In the genomic region with DNA sequence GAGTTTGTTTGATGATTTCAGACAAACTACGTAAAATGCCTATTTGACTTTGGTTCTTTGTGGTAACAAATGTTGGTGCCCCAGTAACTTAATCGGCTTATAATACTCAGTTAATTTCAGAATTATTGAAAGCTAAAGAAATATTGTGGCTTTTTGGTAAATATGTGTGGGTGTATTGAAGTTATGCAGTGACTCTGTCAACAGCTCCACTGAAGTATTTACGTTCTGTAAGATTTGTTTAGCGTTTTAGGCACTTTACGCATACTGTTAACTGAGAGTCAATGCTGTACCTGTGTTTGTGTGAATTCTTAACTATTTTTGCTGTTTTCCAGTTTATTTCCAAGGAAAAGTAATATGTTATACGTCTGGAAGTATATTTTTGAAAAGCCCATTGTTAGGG, we compare ENCODE assay signal across 9 cellular contexts. TPM values are rescaled to one million over a fixed set of nuclear protein-coding genes. Genes with fewer than 3 reads are reported as not detected.
DNase-seq lines count a peak whose midpoint lies in the region; ATAC-seq, FAIRE-seq and TF ChIP-seq lines count a peak whose summit lies in the region.
"Had no signal": no experiment of that assay in that cellular context is flagged by ENCODE, and none has a peak within 500 bp of the region (broad histone marks: within the 10 kb centered on the region; RNA-seq: fewer than 3 reads in every experiment).

No MANE protein-coding gene starts in this region.

- TF ChIP-seq RAD21 in liver (IDR thresholded peaks at IDR 0.05) = no peak

- no peak for TF ChIP-seq CTCF in astrocyte (IDR thresholded peaks at IDR 0.05; ENCODE audit: insufficient read depth, low read depth, low read length)
- TF ChIP-seq CTCF in liver (IDR thresholded peaks at IDR 0.05; ENCODE audit: low read depth, low read length, missing input control) = no peak
- no peak for TF ChIP-seq CTCF in transverse colon (IDR thresholded peaks at IDR 0.05)

- WGBS in liver = 9% methylated on average over 6 of the region's 6 CpGs
- WGBS in transverse colon (ENCODE audit: low coverage in 1 of 2), 2 donors = 11 to 23% methylated on average over 6 of the region's 6 CpGs

- H3K36me3 ChIP-seq in astrocyte (ENCODE audit: insufficient read depth, low read length) (no peaks in the 10 kb centered on the region), liver (ENCODE audit: control insufficient read depth in 4 of 4, insufficient read depth in 3 of 4, low read depth in 1 of 4, low read length in 3 of 4) (no peaks in the 10 kb centered on the region), transverse colon (no peaks in the 10 kb centered on the region)

- DNase-seq in activated naive CD4-positive, alpha-beta T cell treated with anti-CD3 and anti-CD28 coated beads, Interleukin-2, amount 10 ng/mL, durations not matched to agents 7 days and 5 days = no peak
- no peak for DNase-seq in activated naive CD4-positive, alpha-beta T cell treated with Interleukin-2 at 50 U/mL for 16 hours
- no peak for DNase-seq in astrocyte (ENCODE audit: low read depth)
- DNase-seq in transverse colon = no peak
- no peak for DNase-seq in HUDEP-2 (lab: John Stamatoyannopoulos, UW; ENCODE audit: unreplicated experiment in 76 of 76)
- DNase-seq: EL had no signal

- peak overlapping the region; percentile 95 for H3K4me2 ChIP-seq in astrocyte (ENCODE audit: low read length)

- peaks cover 66% of the 10 kb centered on the region for H4K20me1 ChIP-seq in astrocyte (ENCODE audit: insufficient read depth, low read length)

- no peaks in the 10 kb centered on the region for H3K9me3 Mint-ChIP-seq in activated naive CD4-positive, alpha-beta T cell treated with anti-CD3 and anti-CD28 coated beads, Interleukin-2, amount 10 ng/mL, durations not matched to agents 7 days and 5 days
- H3K9me3 Mint-ChIP-seq in astrocyte (ENCODE audit: unreplicated experiment) = no peaks in the 10 kb centered on the region

- peak overlapping the region; percentile 98 for H3K27ac ChIP-seq in astrocyte (ENCODE audit: low read depth, low read length)
- peak overlapping the region; percentile 100 for H3K27ac ChIP-seq in liver (ENCODE audit: low read depth in 1 of 2, low read length in 2 of 2)
- H3K27ac ChIP-seq in transverse colon = peak overlapping the region in 2 of 4 donors; percentile 98 to 100

- peak overlapping the region; percentile 94 for H3K27ac Mint-ChIP-seq in activated naive CD4-positive, alpha-beta T cell treated with anti-CD3 and anti-CD28 coated beads, Interleukin-2, amount 10 ng/mL, durations not matched to agents 7 days and 5 days
- H3K27ac Mint-ChIP-seq in astrocyte (ENCODE audit: unreplicated experiment) = peak overlapping the region; percentile 96

- H3K27me3 Mint-ChIP-seq in activated naive CD4-positive, alpha-beta T cell treated with anti-CD3 and anti-CD28 coated beads, Interleukin-2, amount 10 ng/mL, durations not matched to agents 7 days and 5 days = peaks cover 8% of the 10 kb centered on the region
- no peaks in the 10 kb centered on the region for H3K27me3 Mint-ChIP-seq in astrocyte (ENCODE audit: low read depth, unreplicated experiment)

- H3K4me3 ChIP-seq in astrocyte (ENCODE audit: insufficient read depth, low read depth, low read length) (peak overlapping the region; percentile 96), liver (ENCODE audit: low read depth in 1 of 3, low read length in 3 of 3) (peak overlapping the region; percentile 74 to 98 (median 97)), transverse colon (peak overlapping the region in 3 of 4 donors; percentile 94 to 100 (median 95))

- no peak for FAIRE-seq in astrocyte (lab: Jason Lieb, UNC)

- CTCF ChIA-PET in activated naive CD4-positive, alpha-beta T cell treated with anti-CD3 and anti-CD28 coated beads, Interleukin-2, amount 10 ng/mL, durations not matched to agents 7 days and 5 days (lab: Charles Lee) = interaction anchor here (1.4 kb wide), 1 partner anchor 56 kb away, joined by 3 read pairs; no protein-coding TSS in a partner anchor

- intact Hi-C loops in transverse colon (cut with DNase I; ENCODE audit: low total_unique reads) = no loop called here

- H3K4me1 ChIP-seq in astrocyte (ENCODE audit: insufficient read depth, low read length) (peaks cover 17% of the 10 kb centered on the region), liver (ENCODE audit: control insufficient read depth in 4 of 4, insufficient read depth in 4 of 4, low read length in 3 of 4) (peaks cover 9 to 51% (median 39%) of the 10 kb centered on the region in 4 donors), transverse colon (peaks cover 8 to 56% (median 45%) of the 10 kb centered on the region in 4 donors)

- no peak for TF ChIP-seq EP300 in transverse colon (IDR thresholded peaks at IDR 0.05; ENCODE audit: low read depth)

- H3K27me3 ChIP-seq in astrocyte (ENCODE audit: insufficient read depth, low read length) (no peaks in the 10 kb centered on the region), liver (ENCODE audit: control insufficient read depth in 4 of 4, insufficient read depth in 4 of 4, low read length in 3 of 4) (no peaks in the 10 kb centered on the region), transverse colon (no peaks in the 10 kb centered on the region)

- peaks cover 4% of the 10 kb centered on the region for H3K36me3 Mint-ChIP-seq in activated naive CD4-positive, alpha-beta T cell treated with anti-CD3 and anti-CD28 coated beads, Interleukin-2, amount 10 ng/mL, durations not matched to agents 7 days and 5 days
- peaks cover 6% of the 10 kb centered on the region for H3K36me3 Mint-ChIP-seq in astrocyte (ENCODE audit: low read depth, unreplicated experiment)

- H3K4me3 Mint-ChIP-seq in activated naive CD4-positive, alpha-beta T cell treated with anti-CD3 and anti-CD28 coated beads, Interleukin-2, amount 10 ng/mL, durations not matched to agents 7 days and 5 days = peak overlapping the region; percentile 91
- peak overlapping the region; percentile 99 for H3K4me3 Mint-ChIP-seq in astrocyte (ENCODE audit: unreplicated experiment)

- H3K9me3 ChIP-seq in astrocyte (ENCODE audit: insufficient read depth, low read depth, low read length) (no peaks in the 10 kb centered on the region), liver (ENCODE audit: control insufficient read depth in 4 of 4, low read length in 3 of 4) (no peaks in the 10 kb centered on the region), transverse colon (no peaks in the 10 kb centered on the region)

- no peak for ATAC-seq in esophagus mucosa
- ATAC-seq in GM21737 (IDR thresholded peaks at IDR 0.05; ENCODE audit: unreplicated experiment) = no peak

- in situ Hi-C loops in transverse colon (cut with MboI; ENCODE audit: low pct_ligation_motif_present in 1 of 4, low pct_unique_long_range_greater_than_20kb in 1 of 4, low sequenced_read_pairs in 3 of 4) = no loop called here

- H3K9ac ChIP-seq in astrocyte (ENCODE audit: low read length) (peak overlapping the region; percentile 97), liver (ENCODE audit: low read depth in 1 of 2, low read length in 2 of 2) (peak overlapping the region; percentile 94)

- H2AFZ ChIP-seq in astrocyte (ENCODE audit: low read depth, low read length) = no peak overlapping the region

- peaks cover 63% of the 10 kb centered on the region for H3K4me1 Mint-ChIP-seq in activated naive CD4-positive, alpha-beta T cell treated with anti-CD3 and anti-CD28 coated beads, Interleukin-2, amount 10 ng/mL, durations not matched to agents 7 days and 5 days
- H3K4me1 Mint-ChIP-seq in astrocyte (ENCODE audit: low read depth, unreplicated experiment) = peaks cover 31% of the 10 kb centered on the region

- TF ChIP-seq POLR2A in transverse colon (IDR thresholded peaks at IDR 0.05) = no peak

- peaks cover 72% of the 10 kb centered on the region for H3K79me2 ChIP-seq in astrocyte (ENCODE audit: insufficient read depth, low read length)

TF ChIP-seq in liver, 16 proteins besides CTCF, POLR2A, EP300 and RAD21 (continues in another document):
- TF ChIP-seq, protein P1, sequence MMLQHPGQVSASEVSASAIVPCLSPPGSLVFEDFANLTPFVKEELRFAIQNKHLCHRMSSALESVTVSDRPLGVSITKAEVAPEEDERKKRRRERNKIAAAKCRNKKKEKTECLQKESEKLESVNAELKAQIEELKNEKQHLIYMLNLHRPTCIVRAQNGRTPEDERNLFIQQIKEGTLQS (IDR thresholded peaks at IDR 0.05) = no peak
- TF ChIP-seq YY1 (IDR thresholded peaks at IDR 0.05) (no peak), MAX (IDR thresholded peaks at IDR 0.05) (no peak), FOXA2 (IDR thresholded peaks at IDR 0.05) (no peak), FOXA1 (IDR thresholded peaks at IDR 0.05) (no peak), EGR1 (IDR thresholded peaks at IDR 0.05; ENCODE audit: low read depth in 2 of 2) (no peak), NR2F2 (IDR thresholded peaks at IDR 0.05) (no peak), HNF4A (conservative IDR thresholded peaks at IDR 0.05) (no peak), JUND (IDR thresholded peaks at IDR 0.05) (no peak), HNF4G (IDR thresholded peaks at IDR 0.05) (no peak), GABPA (IDR thresholded peaks at IDR 0.05 in 1 of 2, conservative IDR thresholded peaks at IDR 0.05 in 1 of 2) (no peak), ZBTB33 (IDR thresholded peaks at IDR 0.05) (no peak), TAF1 (conservative IDR thresholded peaks at IDR 0.05) (no peak)

RNA-seq across cellular contexts. Expression of gene RAD23B, which starts 2.2 kb away (rescaled TPM):
- 163 and 205 TPM in 2 replicates for total RNA-seq in astrocyte
- total RNA-seq in liver = 100 to 1,000 TPM in 1 of 2 donors, 10 to 100 TPM in 1; 66.4 to 101 TPM
- polyA plus RNA-seq in liver = 10 to 100 TPM; 13.6 to 56.8 TPM
- 10 to 100 TPM; 41.8 to 75.2 (median 54.9) TPM for total RNA-seq in transverse colon
- total RNA-seq in esophagus mucosa = 112 TPM
